21 cellular contexts compared by ENCODE assay signal in genomic region chrX:120768254-120768653, GRCh38.
A peak's percentile ranks its signal among the peaks of the same experiment; 100 is the strongest.
DNase-seq lines count a peak whose midpoint lies in the region; ATAC-seq, FAIRE-seq and TF ChIP-seq lines count a peak whose summit lies in the region.
"Had no signal": no experiment of that assay in that cellular context is flagged by ENCODE, and none has a peak within 500 bp of the region (broad histone marks: within the 10 kb centered on the region; RNA-seq: fewer than 3 reads in every experiment).

No MANE protein-coding gene starts in this region.

- POLR2A ChIA-PET in SK-N-SH (lab: Yijun Ruan, JAX) (no interaction called here), endothelial cell of umbilical vein (lab: Charles Lee) (interaction anchor here (1.6 kb wide), 1 partner anchor 95 kb away, joined by 4 read pairs; no protein-coding TSS in a partner anchor)

- H3F3A ChIP-seq in SK-N-SH (replicated peaks; ENCODE audit: insufficient read depth), result peaks cover 4% of the 10 kb centered on the region

- BruUV-seq in endothelial cell of umbilical vein (replicated peaks; lab: Mats Ljungman, UMichigan), result TSS peak; percentile 88

- no peak for TF ChIP-seq POLR2A in endothelial cell of umbilical vein (IDR thresholded peaks at IDR 0.05; ENCODE audit: low read depth, low read length)

- no peaks in the 10 kb centered on the region for H3K79me2 ChIP-seq in SK-N-SH (ENCODE audit: insufficient read depth)
- no peaks in the 10 kb centered on the region for H3K79me2 ChIP-seq in endothelial cell of umbilical vein (ENCODE audit: control insufficient read depth, insufficient read depth, low read length)

- DNase-seq in left ventricle myocardium inferior (no peak), left cardiac atrium (no peak), SK-N-SH (no peak), endothelial cell of umbilical vein (ENCODE audit: low read depth, low spot score) (no peak), osteocyte (ENCODE audit: extremely low spot score, unreplicated experiment) (no peak), GM19238 (ENCODE audit: insufficient read length, low spot score) (no peak), AG20443 (ENCODE audit: low spot score) (no peak)
- DNase-seq in T-helper 2 cell treated with Interferon-gamma antibody and Interleukin-4, amounts not matched to agents 5 μg/mL and 100 μg/mL, for 36 hours (ENCODE audit: low spot score), result no peak
- DNase-seq: AML-193, NCI-H1092 treated with DMSO at 0.1 percent for 48 hours, NCI-H1436 treated with DMSO at 0.1 percent for 48 hours, NCI-H1930, NCI-H510A, NCI-H748 treated with DMSO at 0.1 percent for 48 hours had no signal

- no peak for TF ChIP-seq EP300 in SK-N-SH (IDR thresholded peaks at IDR 0.05; ENCODE audit: borderline replicate concordance in 1 of 2, low read depth in 1 of 2, low read length in 1 of 2)

- H3K27ac Mint-ChIP-seq in osteocyte (ENCODE audit: unreplicated experiment), result peak overlapping the region; percentile 35
- no peak overlapping the region for H3K27ac Mint-ChIP-seq in T-helper 2 cell treated with Interferon-gamma antibody and Interleukin-4, amounts not matched to agents 5 μg/mL and 100 μg/mL, for 36 hours
- H3K27ac Mint-ChIP-seq: CD14-positive monocyte, GM23338 had no signal

- H3K36me3 Mint-ChIP-seq in osteocyte (ENCODE audit: unreplicated experiment), result no peaks in the 10 kb centered on the region
- no peaks in the 10 kb centered on the region for H3K36me3 Mint-ChIP-seq in T-helper 2 cell treated with Interferon-gamma antibody and Interleukin-4, amounts not matched to agents 5 μg/mL and 100 μg/mL, for 36 hours (ENCODE audit: low read depth)
- H3K36me3 Mint-ChIP-seq: CD14-positive monocyte had no signal

- no peaks in the 10 kb centered on the region for H3K9me3 ChIP-seq in left ventricle myocardium inferior (replicated peaks)
- no peaks in the 10 kb centered on the region for H3K9me3 ChIP-seq in SK-N-SH
- H3K9me3 ChIP-seq in endothelial cell of umbilical vein (replicated peaks; ENCODE audit: control insufficient read depth, insufficient read depth, low read length), result no peaks in the 10 kb centered on the region
- H3K9me3 ChIP-seq: HAP-1 had no signal

- H3K4me2 ChIP-seq in SK-N-SH, result no peak overlapping the region
- H3K4me2 ChIP-seq in endothelial cell of umbilical vein (ENCODE audit: insufficient read depth, low read length), result peak overlapping the region; percentile 67
- H3K4me2 ChIP-seq: GM23338, KMS-11 had no signal

- H3K4me3 Mint-ChIP-seq in osteocyte (ENCODE audit: unreplicated experiment), result no peak overlapping the region
- H3K4me3 Mint-ChIP-seq in T-helper 2 cell treated with Interferon-gamma antibody and Interleukin-4, amounts not matched to agents 5 μg/mL and 100 μg/mL, for 36 hours, result no peak overlapping the region
- H3K4me3 Mint-ChIP-seq: CD14-positive monocyte, GM23338 had no signal

- dilution Hi-C loops in endothelial cell of umbilical vein (cut with MboI; ENCODE audit: extremely low pct_ligation_motif_present, low sequenced_read_pairs), result no loop called here

- H3K9ac ChIP-seq in SK-N-SH (peak overlapping the region; percentile 25; the same call in 1 of the 2 replicates), endothelial cell of umbilical vein (replicated peaks; ENCODE audit: extremely low read depth, insufficient read depth, low read length) (peak overlapping the region; percentile 48)
- H3K9ac ChIP-seq: KMS-11 had no signal

- H3K9me1 ChIP-seq in endothelial cell of umbilical vein (replicated peaks; ENCODE audit: control insufficient read depth, extremely low read depth, insufficient read depth, low read length), result no peaks in the 10 kb centered on the region

- WGBS in SK-N-SH (ENCODE audit: low lambda C conversion rate), result 25% methylated on average over 1 of the region's 1 CpG

- H3K27ac ChIP-seq in left ventricle myocardium inferior (replicated peaks) (peak overlapping the region; percentile 27), SK-N-SH (ENCODE audit: low read depth in 2 of 2, low read length in 1 of 2) (peak overlapping the region in 1 of 2 experiments; percentile 88; a peak in 2 of 4 replicates), endothelial cell of umbilical vein (ENCODE audit: insufficient read depth, low read depth, low read length) (peak overlapping the region; percentile 96)
- H3K27ac ChIP-seq: 22Rv1, KMS-11 had no signal

- H2AFZ ChIP-seq in SK-N-SH (ENCODE audit: low read depth) (no peak overlapping the region), endothelial cell of umbilical vein (ENCODE audit: low read depth, low read length) (no peak overlapping the region)
- H2AFZ ChIP-seq: GM23338 had no signal

- H3K4me3 ChIP-seq in left ventricle myocardium inferior (no peak overlapping the region), SK-N-SH (ENCODE audit: low read depth in 2 of 2, low read length in 1 of 2) (no peak overlapping the region), endothelial cell of umbilical vein (replicated peaks in 1 of 3; ENCODE audit: insufficient read depth in 1 of 3, low read depth in 1 of 3, low read length in 3 of 3) (no peak overlapping the region)
- H3K4me3 ChIP-seq: GM23338, HAP-1 had no signal

- no peak for ATAC-seq in left cardiac atrium
- ATAC-seq: GM23338, Right ventricle myocardium inferior had no signal

- no peaks in the 10 kb centered on the region for H3K27me3 Mint-ChIP-seq in osteocyte (ENCODE audit: unreplicated experiment)
- no peaks in the 10 kb centered on the region for H3K27me3 Mint-ChIP-seq in T-helper 2 cell treated with Interferon-gamma antibody and Interleukin-4, amounts not matched to agents 5 μg/mL and 100 μg/mL, for 36 hours (ENCODE audit: low read depth)

- TF ChIP-seq CTCF in left ventricle myocardium inferior (IDR thresholded peaks at IDR 0.05; ENCODE audit: borderline replicate concordance) (no peak), SK-N-SH (IDR thresholded peaks at IDR 0.05) (no peak), endothelial cell of umbilical vein (IDR thresholded peaks at IDR 0.05; ENCODE audit: extremely low read depth in 1 of 2, insufficient read depth in 1 of 2, low read depth in 1 of 2, low read length in 2 of 2) (no peak), osteocyte (IDR thresholded peaks at IDR 0.05) (no peak)

- H3K9me2 ChIP-seq in SK-N-SH, result no peaks in the 10 kb centered on the region

- peaks cover 22% of the 10 kb centered on the region for H3K4me1 Mint-ChIP-seq in osteocyte (ENCODE audit: unreplicated experiment)
- no peaks in the 10 kb centered on the region for H3K4me1 Mint-ChIP-seq in T-helper 2 cell treated with Interferon-gamma antibody and Interleukin-4, amounts not matched to agents 5 μg/mL and 100 μg/mL, for 36 hours (ENCODE audit: low read depth)
- H3K4me1 Mint-ChIP-seq: GM23338 had no signal

- CTCF ChIA-PET in SK-N-SH (lab: Yijun Ruan, JAX) (interaction anchor here (1.5 kb wide), 1 partner anchor 21 kb away, joined by 6 read pairs; no protein-coding TSS in a partner anchor), endothelial cell of umbilical vein (lab: Charles Lee) (interaction anchor here (1.1 kb wide), 1 partner anchor 272 kb away, joined by 3 read pairs; no protein-coding TSS in a partner anchor)

- no peaks in the 10 kb centered on the region for H3K4me1 ChIP-seq in left ventricle myocardium inferior
- peaks cover 0 to 5% of the 10 kb centered on the region in 2 experiments; a peak in 1 of 4 replicates for H3K4me1 ChIP-seq in SK-N-SH (ENCODE audit: control insufficient read depth in 1 of 2, insufficient read depth in 2 of 2, low read depth in 1 of 2, low read length in 1 of 2)
- H3K4me1 ChIP-seq in endothelial cell of umbilical vein (ENCODE audit: control insufficient read depth, extremely low read depth, insufficient read depth, low read length), result peaks cover 24% of the 10 kb centered on the region
- H3K4me1 ChIP-seq: HAP-1 had no signal

- intact Hi-C loops in left ventricle myocardium inferior (cut with micrococcal nuclease), result loop anchor here (5.0 kb wide), 1 partner anchor 261 kb away; no protein-coding TSS in a partner anchor
- intact Hi-C loops in left cardiac atrium (cut with DNase I), result no loop called here
- intact Hi-C loops in endothelial cell of umbilical vein (cut with micrococcal nuclease), result loop anchor here (1.0 to 2.0 kb wide), 4 partner anchors 19 to 103 kb away; no protein-coding TSS in a partner anchor

- peak; percentile 35 for FAIRE-seq in endothelial cell of umbilical vein (lab: Jason Lieb, UNC)
- FAIRE-seq: RCC 7860 had no signal

- H3K36me3 ChIP-seq in left ventricle myocardium inferior (no peaks in the 10 kb centered on the region), SK-N-SH (replicated peaks in 1 of 2; ENCODE audit: control insufficient read depth in 1 of 2, insufficient read depth in 2 of 2, low read length in 1 of 2) (no peaks in the 10 kb centered on the region), endothelial cell of umbilical vein (ENCODE audit: control insufficient read depth in 2 of 2, extremely low read depth in 1 of 2, insufficient read depth in 2 of 2, low read length in 2 of 2) (no peaks in the 10 kb centered on the region)
- H3K36me3 ChIP-seq: HAP-1 had no signal

- no peak for TF ChIP-seq RAD21 in SK-N-SH (IDR thresholded peaks at IDR 0.05; ENCODE audit: low read length)

- no peaks in the 10 kb centered on the region for H4K20me1 ChIP-seq in SK-N-SH (ENCODE audit: insufficient read depth)
- H4K20me1 ChIP-seq in endothelial cell of umbilical vein (replicated peaks; ENCODE audit: control insufficient read depth, extremely low read depth, insufficient read depth, low read length), result no peaks in the 10 kb centered on the region

- peaks cover 6% of the 10 kb centered on the region for H3K9me3 Mint-ChIP-seq in osteocyte (ENCODE audit: unreplicated experiment)
- no peaks in the 10 kb centered on the region for H3K9me3 Mint-ChIP-seq in T-helper 2 cell treated with Interferon-gamma antibody and Interleukin-4, amounts not matched to agents 5 μg/mL and 100 μg/mL, for 36 hours
- H3K9me3 Mint-ChIP-seq: CD14-positive monocyte, GM23338 had no signal

- H3K27me3 ChIP-seq in left ventricle myocardium inferior (ENCODE audit: low read depth) (no peaks in the 10 kb centered on the region), SK-N-SH (ENCODE audit: insufficient read depth) (no peaks in the 10 kb centered on the region), endothelial cell of umbilical vein (ENCODE audit: control insufficient read depth in 2 of 2, insufficient read depth in 2 of 2, low read length in 2 of 2) (no peaks in the 10 kb centered on the region)

TF ChIP-seq in SK-N-SH, 30 proteins besides CTCF, POLR2A, EP300 and RAD21 (continues in another document):
- TF ChIP-seq SIN3A (IDR thresholded peaks at IDR 0.05; ENCODE audit: borderline replicate concordance, low read depth, low read length) (no peak), MXI1 (IDR thresholded peaks at IDR 0.05; ENCODE audit: low read depth, low read length) (no peak), SMC3 (IDR thresholded peaks at IDR 0.05; ENCODE audit: low read depth, low read length) (no peak), GATA2 (CRISPR knock-in tag; IDR thresholded peaks at IDR 0.05) (no peak)

TF ChIP-seq in endothelial cell of umbilical vein, 7 proteins besides CTCF, POLR2A, EP300 and RAD21 (continues in another document):
- TF ChIP-seq JUN (IDR thresholded peaks at IDR 0.05; ENCODE audit: borderline replicate concordance, insufficient read depth, insufficient read length, low read depth), result no peak
- no peak for TF ChIP-seq GATA2 (IDR thresholded peaks at IDR 0.05; ENCODE audit: insufficient read depth, insufficient read length, low read depth, low read length)
- TF ChIP-seq EZH2 (IDR thresholded peaks at IDR 0.05; ENCODE audit: borderline replicate concordance, low read depth, low read length, severe bottlenecking), result no peak
- TF ChIP-seq FOS (IDR thresholded peaks at IDR 0.05; ENCODE audit: borderline replicate concordance, insufficient read depth, low read length), result no peak

Comparison
In these comparisons a context has a peak if more than half of its experiments do, and no peak if none do; other contexts are left out.
1. intact Hi-C loops: an anchor here in left ventricle myocardium inferior (5.0 kb wide) and endothelial cell of umbilical vein (1.0 to 2.0 kb wide); none called in left cardiac atrium.